In genomic region chr15:99103279-99103678, GRCh38 we compare ENCODE assay signal across 15 cellular contexts. TPM values are rescaled to one million over a fixed set of nuclear protein-coding genes. Genes with fewer than 3 reads are reported as not detected.
DNase-seq lines count a peak whose midpoint lies in the region; TF ChIP-seq lines count a peak whose summit lies in the region.
"Had no signal": no experiment of that assay in that cellular context is flagged by ENCODE, and none has a peak within 500 bp of the region (broad histone marks: within the 10 kb centered on the region; RNA-seq: fewer than 3 reads in every experiment).

No MANE protein-coding gene starts in this region.

- TF ChIP-seq CTCF in neural crest cell (conservative IDR thresholded peaks at IDR 0.05) (no peak), colonic mucosa (IDR thresholded peaks at IDR 0.05) (no peak)

- H3K27ac ChIP-seq in colonic mucosa = no peak overlapping the region
- H3K27ac ChIP-seq: GM23248, RWPE1 had no signal

- POLR2A ChIA-PET in activated CD4-positive, alpha-beta memory T cell treated with anti-CD3 and anti-CD28 coated beads, Interleukin-2, amount 10 ng/mL, durations not matched to agents 7 days and 5 days (lab: Charles Lee) = no interaction called here
- POLR2A ChIA-PET in activated CD4-positive, alpha-beta memory T cell treated with anti-CD3 and anti-CD28 coated beads for 36 hours (lab: Charles Lee) = no interaction called here

- DNase-seq in activated CD4-positive, alpha-beta memory T cell treated with anti-CD3 and anti-CD28 coated beads, Interleukin-2, amount 10 ng/mL, durations not matched to agents 7 days and 5 days = peak; percentile 12
- no peak for DNase-seq in activated CD4-positive, alpha-beta memory T cell treated with anti-CD3 and anti-CD28 coated beads for 36 hours
- peak; percentile 32 for DNase-seq in ecto neural progenitor cell (ENCODE audit: low spot score)
- no peak for DNase-seq in neural crest cell (ENCODE audit: low read depth, low spot score)
- DNase-seq in ureter (ENCODE audit: low spot score) = peak; percentile 8
- DNase-seq in colonic mucosa = no peak
- no peak for DNase-seq in middle frontal gyrus (ENCODE audit: extremely low spot score, low spot score)
- DNase-seq: C1 segment of cervical spinal cord, GF-D8, GM23248, NCI-H1417 treated with DMSO at 0.1 percent for 48 hours, NCI-H2029, NCI-H510A treated with DMSO at 0.1 percent for 48 hours, PC-3 had no signal

- H3K36me3 ChIP-seq in colonic mucosa = no peaks in the 10 kb centered on the region

- peaks cover 30% of the 10 kb centered on the region for H3K4me1 Mint-ChIP-seq in activated CD4-positive, alpha-beta memory T cell treated with anti-CD3 and anti-CD28 coated beads, Interleukin-2, amount 10 ng/mL, durations not matched to agents 7 days and 5 days
- peaks cover 10% of the 10 kb centered on the region for H3K4me1 Mint-ChIP-seq in activated CD4-positive, alpha-beta memory T cell treated with anti-CD3 and anti-CD28 coated beads for 36 hours (ENCODE audit: low read depth)
- H3K4me1 Mint-ChIP-seq in neural crest cell = peaks cover 3% of the 10 kb centered on the region

- no peak overlapping the region for H3K4me3 Mint-ChIP-seq in activated CD4-positive, alpha-beta memory T cell treated with anti-CD3 and anti-CD28 coated beads, Interleukin-2, amount 10 ng/mL, durations not matched to agents 7 days and 5 days
- no peak overlapping the region for H3K4me3 Mint-ChIP-seq in activated CD4-positive, alpha-beta memory T cell treated with anti-CD3 and anti-CD28 coated beads for 36 hours
- H3K4me3 Mint-ChIP-seq in neural crest cell = peak overlapping the region; percentile 32

- H3K27me3 Mint-ChIP-seq in activated CD4-positive, alpha-beta memory T cell treated with anti-CD3 and anti-CD28 coated beads, Interleukin-2, amount 10 ng/mL, durations not matched to agents 7 days and 5 days = peaks cover 52% of the 10 kb centered on the region
- H3K27me3 Mint-ChIP-seq in activated CD4-positive, alpha-beta memory T cell treated with anti-CD3 and anti-CD28 coated beads for 36 hours = peaks cover 43% of the 10 kb centered on the region
- peaks cover 71% of the 10 kb centered on the region for H3K27me3 Mint-ChIP-seq in neural crest cell (ENCODE audit: low read depth)

- no peaks in the 10 kb centered on the region for H3K9me3 ChIP-seq in colonic mucosa

- peaks cover 17% of the 10 kb centered on the region for H3K27me3 ChIP-seq in colonic mucosa

- H3K36me3 Mint-ChIP-seq in activated CD4-positive, alpha-beta memory T cell treated with anti-CD3 and anti-CD28 coated beads, Interleukin-2, amount 10 ng/mL, durations not matched to agents 7 days and 5 days (ENCODE audit: low read depth) = no peaks in the 10 kb centered on the region
- no peaks in the 10 kb centered on the region for H3K36me3 Mint-ChIP-seq in activated CD4-positive, alpha-beta memory T cell treated with anti-CD3 and anti-CD28 coated beads for 36 hours
- no peaks in the 10 kb centered on the region for H3K36me3 Mint-ChIP-seq in neural crest cell (ENCODE audit: low read depth)

- H3K27ac Mint-ChIP-seq in activated CD4-positive, alpha-beta memory T cell treated with anti-CD3 and anti-CD28 coated beads, Interleukin-2, amount 10 ng/mL, durations not matched to agents 7 days and 5 days = no peak overlapping the region
- no peak overlapping the region for H3K27ac Mint-ChIP-seq in activated CD4-positive, alpha-beta memory T cell treated with anti-CD3 and anti-CD28 coated beads for 36 hours
- H3K27ac Mint-ChIP-seq in neural crest cell (ENCODE audit: unreplicated experiment) = no peak overlapping the region

- intact Hi-C loops in activated CD4-positive, alpha-beta memory T cell treated with anti-CD3 and anti-CD28 coated beads for 36 hours (cut with micrococcal nuclease) = loop anchor here (10.0 kb wide), 1 partner anchor 652 kb away; no protein-coding TSS in a partner anchor
- intact Hi-C loops in colonic mucosa (cut with DNase I) = loop anchor here (2.0 kb wide), 1 partner anchor 110 kb away; no protein-coding TSS in a partner anchor

- CTCF ChIA-PET in activated CD4-positive, alpha-beta memory T cell treated with anti-CD3 and anti-CD28 coated beads, Interleukin-2, amount 10 ng/mL, durations not matched to agents 7 days and 5 days (lab: Charles Lee) = interaction anchor here (0.7 to 1.8 kb wide), 8 partner anchors 9 to 653 kb away, joined by 3 to 12 read pairs (median 4); no protein-coding TSS in a partner anchor
- CTCF ChIA-PET in activated CD4-positive, alpha-beta memory T cell treated with anti-CD3 and anti-CD28 coated beads for 36 hours (lab: Charles Lee) = interaction anchor here (0.9 to 4.5 kb wide), 5 partner anchors 17 to 601 kb away, joined by 3 to 35 read pairs (median 4); no protein-coding TSS in a partner anchor

- no peaks in the 10 kb centered on the region for H3K4me1 ChIP-seq in colonic mucosa

- no peaks in the 10 kb centered on the region for H3K9me3 Mint-ChIP-seq in activated CD4-positive, alpha-beta memory T cell treated with anti-CD3 and anti-CD28 coated beads, Interleukin-2, amount 10 ng/mL, durations not matched to agents 7 days and 5 days
- no peaks in the 10 kb centered on the region for H3K9me3 Mint-ChIP-seq in activated CD4-positive, alpha-beta memory T cell treated with anti-CD3 and anti-CD28 coated beads for 36 hours
- no peaks in the 10 kb centered on the region for H3K9me3 Mint-ChIP-seq in neural crest cell

- no peak overlapping the region for H3K4me3 ChIP-seq in colonic mucosa
- H3K4me3 ChIP-seq: GM23248 had no signal

- no peak overlapping the region for H3K9ac ChIP-seq in colonic mucosa (ENCODE audit: low read depth in 2 of 2, low read length in 2 of 2)
- H3K9ac ChIP-seq: GM23248 had no signal

RNA-seq across cellular contexts. Expression of gene SYNM, which starts 1.6 kb away (rescaled TPM):
- 1 to 10 TPM; 5.5 to 5.7 TPM for total RNA-seq in activated CD4-positive, alpha-beta memory T cell treated with anti-CD3 and anti-CD28 coated beads, Interleukin-2, amount 10 ng/mL, durations not matched to agents 7 days and 5 days
- total RNA-seq in activated CD4-positive, alpha-beta memory T cell treated with anti-CD3 and anti-CD28 coated beads for 36 hours = 1 to 10 TPM; 2.6 to 2.7 TPM
- total RNA-seq in neural crest cell = 3.1 and 3.5 TPM in 2 replicates
- 189 TPM for total RNA-seq in ureter
- 100 to 1,000 TPM in 1 of 2 donors, 1 to 10 TPM in 1; 3.3 to 108 TPM for total RNA-seq in colonic mucosa

Comparison
In these comparisons a context has a peak if more than half of its experiments do, and no peak if none do; other contexts are left out.
1. DNase-seq: peak in activated CD4-positive, alpha-beta memory T cell treated with anti-CD3 and anti-CD28 coated beads, Interleukin-2, amount 10 ng/mL, durations not matched to agents 7 days and 5 days (single experiment), ecto neural progenitor cell (single experiment) and ureter (single experiment); none in activated CD4-positive, alpha-beta memory T cell treated with anti-CD3 and anti-CD28 coated beads for 36 hours (single experiment), neural crest cell (single experiment), colonic mucosa (single experiment) and middle frontal gyrus (single experiment).